ENCODE assay signal across 15 cellular contexts in genomic region chr4:73006286-73006990, GRCh38.
DNase-seq lines count a peak whose midpoint lies in the region; ATAC-seq and TF ChIP-seq lines count a peak whose summit lies in the region.
"Had no signal": no experiment of that assay in that cellular context is flagged by ENCODE, and none has a peak within 500 bp of the region (broad histone marks: within the 10 kb centered on the region; RNA-seq: fewer than 3 reads in every experiment).

No MANE protein-coding gene starts in this region.

- H3K9me3 ChIP-seq in OCI-LY3 (ENCODE audit: insufficient read depth, low read length) = 0 out of 2 replicates have a peak, but pooled peaks cover 2% of the 10 kb centered on the region
- H3K9me3 ChIP-seq: body of pancreas had no signal

- no peak overlapping the region for H3K27ac ChIP-seq in OCI-LY3 (ENCODE audit: low read length)
- H3K27ac ChIP-seq: BLaER1 treated with 17β-estradiol and CSF1 and Interleukin-3, amounts not matched to agents 10 nM and 100 nM; body of pancreas; stomach had no signal

- no peak overlapping the region for H2AFZ ChIP-seq in OCI-LY3 (ENCODE audit: low read depth, low read length)

- DNase-seq in cardiac septum (ENCODE audit: low spot score) (no peak), mesenteric fat pad (ENCODE audit: low spot score) (no peak)
- DNase-seq in stimulated activated CD4-positive, alpha-beta T cell treated with anti-CD3 and anti-CD28 coated beads, Interleukin-2, amount 100 ng/mL, for 24 hours = no peak
- DNase-seq in effector CD4-positive, alpha-beta T cell = no peak
- DNase-seq: activated CD4-positive, alpha-beta T cell treated with anti-CD3 and anti-CD28 coated beads, Interleukin-2, amount 10 ng/mL, durations not matched to agents 24 days and 14 days; body of pancreas; kidney; OCI-M1; right cardiac atrium; stomach had no signal

- H3K27me3 ChIP-seq in OCI-LY3 (ENCODE audit: low read depth, low read length) = no peaks in the 10 kb centered on the region
- H3K27me3 ChIP-seq: BLaER1 treated with 17β-estradiol and CSF1 and Interleukin-3, amounts not matched to agents 10 nM and 100 nM; body of pancreas; stomach had no signal

- H3K9ac ChIP-seq in OCI-LY3 (ENCODE audit: low read length) = no peak overlapping the region
- H3K9ac ChIP-seq: BLaER1 treated with 17β-estradiol and CSF1 and Interleukin-3, amounts not matched to agents 10 nM and 100 nM had no signal

- no peaks in the 10 kb centered on the region for H3K79me2 ChIP-seq in OCI-LY3 (ENCODE audit: low read length)

- peak overlapping the region; percentile 59 for H3K4me2 ChIP-seq in OCI-LY3 (ENCODE audit: low read length)
- H3K4me2 ChIP-seq: BLaER1 treated with 17β-estradiol and CSF1 and Interleukin-3, amounts not matched to agents 10 nM and 100 nM had no signal

- peaks cover 3% of the 10 kb centered on the region for H3K36me3 ChIP-seq in OCI-LY3 (replicated peaks; ENCODE audit: low read depth, low read length)
- H3K36me3 ChIP-seq: BLaER1 treated with 17β-estradiol and CSF1 and Interleukin-3, amounts not matched to agents 10 nM and 100 nM; stomach had no signal

- no peaks in the 10 kb centered on the region for H4K20me1 ChIP-seq in OCI-LY3 (ENCODE audit: insufficient read depth, low read length)
- H4K20me1 ChIP-seq: BLaER1 treated with 17β-estradiol and CSF1 and Interleukin-3, amounts not matched to agents 10 nM and 100 nM had no signal

- H3K4me1 ChIP-seq in OCI-LY3 (ENCODE audit: low read length) = peaks cover 21% of the 10 kb centered on the region
- H3K4me1 ChIP-seq: BLaER1 treated with 17β-estradiol and CSF1 and Interleukin-3, amounts not matched to agents 10 nM and 100 nM; body of pancreas; stomach had no signal

- no peak for TF ChIP-seq CTCF in OCI-LY3 (IDR thresholded peaks at IDR 0.05; ENCODE audit: low read depth, low read length)

- ATAC-seq in GM18858 (IDR thresholded peaks at IDR 0.05; ENCODE audit: unreplicated experiment) (peak; percentile 97), GM21390 (IDR thresholded peaks at IDR 0.05; ENCODE audit: unreplicated experiment) (peak; percentile 90), HG02981 (IDR thresholded peaks at IDR 0.05; ENCODE audit: unreplicated experiment) (peak; percentile 74)
- ATAC-seq: body of pancreas, right cardiac atrium had no signal

- peak overlapping the region; percentile 7; the same call in 1 of the 2 replicates for H3K4me3 ChIP-seq in OCI-LY3 (ENCODE audit: low read length)
- H3K4me3 ChIP-seq: BLaER1 treated with 17β-estradiol and CSF1 and Interleukin-3, amounts not matched to agents 10 nM and 100 nM; body of pancreas; stomach had no signal

- intact Hi-C loops in cardiac septum (cut with DNase I) = no loop called here
